Comparison of ENCODE assay signal across 12 cellular contexts in genomic region chr20:34216382-34216742, GRCh38. TPM values are rescaled to one million over a fixed set of nuclear protein-coding genes. Genes with fewer than 3 reads are reported as not detected.
DNase-seq lines count a peak whose midpoint lies in the region; ATAC-seq, FAIRE-seq and TF ChIP-seq lines count a peak whose summit lies in the region.
"Had no signal": no experiment of that assay in that cellular context is flagged by ENCODE, and none has a peak within 500 bp of the region (broad histone marks: within the 10 kb centered on the region; RNA-seq: fewer than 3 reads in every experiment).

No MANE protein-coding gene starts in this region.

- no peaks in the 10 kb centered on the region for H3K4me1 ChIP-seq in GM23338 (ENCODE audit: insufficient read depth)
- peaks cover 0 to 9% (median 6%) of the 10 kb centered on the region in 3 donors for H3K4me1 ChIP-seq in skeletal muscle tissue (ENCODE audit: control insufficient read depth in 3 of 3, insufficient read depth in 3 of 3, low read length in 3 of 3)

- H3K36me3 ChIP-seq in GM23338 (ENCODE audit: insufficient read depth) (0 out of 2 replicates have a peak, but pooled peaks cover 4% of the 10 kb centered on the region), skeletal muscle tissue (ENCODE audit: control insufficient read depth in 3 of 3, insufficient read depth in 3 of 3, low read length in 3 of 3) (no peaks in the 10 kb centered on the region)

- peak overlapping the region; percentile 54 to 81 (median 79) for H3K9ac ChIP-seq in skeletal muscle tissue (ENCODE audit: low read depth in 1 of 3, low read length in 3 of 3)

- H2AFZ ChIP-seq in GM23338: peak overlapping the region; percentile 77

- peaks cover 5% of the 10 kb centered on the region; the same call in 1 of the 2 replicates for H3F3A ChIP-seq in GM23338 (replicated peaks; ENCODE audit: low read depth)

- ATAC-seq in GM23338 (no peak), T-helper 17 cell (no peak)

- H3K27ac ChIP-seq in GM23338 (ENCODE audit: low read depth) (no peak overlapping the region), skeletal muscle tissue (ENCODE audit: low read depth, low read length) (peak overlapping the region; percentile 82)
- H3K27ac ChIP-seq: SK-N-MC had no signal

- H3K4me3 Mint-ChIP-seq in GM23338 (no peak overlapping the region; the same call in none of the 3 replicates), T-helper 17 cell (peak overlapping the region; percentile 61)

- H3K79me2 ChIP-seq in GM23338 (replicated peaks; ENCODE audit: insufficient read depth): no peaks in the 10 kb centered on the region

- no peak for FAIRE-seq in D721Med (lab: Jason Lieb, UNC)
- FAIRE-seq: GM12878 had no signal

- H3K9me3 ChIP-seq in T-helper 17 cell (ENCODE audit: control insufficient read depth, low read length, poor library complexity, severe bottlenecking) (peaks cover 4% of the 10 kb centered on the region), skeletal muscle tissue (ENCODE audit: control insufficient read depth in 3 of 3, low read length in 3 of 3) (no peaks in the 10 kb centered on the region)

- H3K36me3 Mint-ChIP-seq in GM23338 (ENCODE audit: low read depth) (peaks cover 2% of the 10 kb centered on the region; the same call in 1 of the 3 replicates), T-helper 17 cell (ENCODE audit: low read depth) (peaks cover under 1% of the 10 kb centered on the region)

- H3K27ac Mint-ChIP-seq in GM23338: no peak overlapping the region
- H3K27ac Mint-ChIP-seq in T-helper 17 cell: no peak overlapping the region

- H3K4me1 Mint-ChIP-seq in GM23338: peaks cover 2% of the 10 kb centered on the region; the same call in 1 of the 3 replicates
- peaks cover 3% of the 10 kb centered on the region for H3K4me1 Mint-ChIP-seq in T-helper 17 cell

- H3K4me2 ChIP-seq in GM23338: peak overlapping the region; percentile 76

- no peaks in the 10 kb centered on the region for H3K9me2 ChIP-seq in GM23338 (ENCODE audit: insufficient read depth)

- H3K27me3 Mint-ChIP-seq in GM23338 (ENCODE audit: insufficient read depth, low read depth, poor library complexity) (peaks cover 6% of the 10 kb centered on the region), T-helper 17 cell (peaks cover 44% of the 10 kb centered on the region)

- DNase-seq in GM23338 (ENCODE audit: low spot score) (no peak), T-helper 17 cell (no peak), fibroblast of villous mesenchyme (ENCODE audit: low read depth) (no peak), D721Med (ENCODE audit: insufficient read length, low spot score) (no peak), medulla oblongata (ENCODE audit: extremely low spot score) (no peak), NCI-H345 treated with DMSO at 0.1 percent for 48 hours (lab: John Stamatoyannopoulos, UW; ENCODE audit: unreplicated experiment) (no peak)
- no peak for DNase-seq in stimulated activated CD4-positive, alpha-beta T cell treated with anti-CD3 and anti-CD28 coated beads, Interleukin-4, amount 100 ng/mL, for 4 hours

- H3K27me3 ChIP-seq in GM23338 (ENCODE audit: insufficient read depth): peaks cover 33% of the 10 kb centered on the region
- no peaks in the 10 kb centered on the region for H3K27me3 ChIP-seq in skeletal muscle tissue (ENCODE audit: control insufficient read depth in 3 of 3, insufficient read depth in 3 of 3, low read length in 3 of 3)

- TF ChIP-seq CTCF in GM23338 (conservative IDR thresholded peaks at IDR 0.05; ENCODE audit: low read depth in 2 of 2) (no peak), fibroblast of villous mesenchyme (IDR thresholded peaks at IDR 0.05; ENCODE audit: insufficient read depth, low read depth, low read length) (no peak), D721Med (IDR thresholded peaks at IDR 0.05; ENCODE audit: insufficient read depth, missing control alignments) (no peak)

- H3K9me3 Mint-ChIP-seq in GM23338: peaks cover 7% of the 10 kb centered on the region; the same call in 2 of the 3 replicates

- H3K4me3 ChIP-seq in GM23338 (peak overlapping the region; percentile 48), fibroblast of villous mesenchyme (ENCODE audit: low read depth, low read length) (peak overlapping the region; percentile 67), skeletal muscle tissue (ENCODE audit: low read length in 3 of 3) (peak overlapping the region; percentile 38 to 69 (median 68))
- H3K4me3 ChIP-seq: GM12878, SK-N-MC had no signal

- no peaks in the 10 kb centered on the region for H4K20me1 ChIP-seq in GM23338 (replicated peaks; ENCODE audit: insufficient read depth)

TF ChIP-seq in GM23338, 12 proteins besides CTCF, POLR2A, EP300 and RAD21 (continues in another document):
- TF ChIP-seq JUNB (IDR thresholded peaks at IDR 0.05; ENCODE audit: unreplicated experiment) (no peak), EZH2phosphoT487 (IDR thresholded peaks at IDR 0.05; ENCODE audit: unreplicated experiment) (no peak), ZNF331 (CRISPR knock-in tag; IDR thresholded peaks at IDR 0.05; ENCODE audit: low read depth) (no peak)
- TF ChIP-seq, protein P1, sequence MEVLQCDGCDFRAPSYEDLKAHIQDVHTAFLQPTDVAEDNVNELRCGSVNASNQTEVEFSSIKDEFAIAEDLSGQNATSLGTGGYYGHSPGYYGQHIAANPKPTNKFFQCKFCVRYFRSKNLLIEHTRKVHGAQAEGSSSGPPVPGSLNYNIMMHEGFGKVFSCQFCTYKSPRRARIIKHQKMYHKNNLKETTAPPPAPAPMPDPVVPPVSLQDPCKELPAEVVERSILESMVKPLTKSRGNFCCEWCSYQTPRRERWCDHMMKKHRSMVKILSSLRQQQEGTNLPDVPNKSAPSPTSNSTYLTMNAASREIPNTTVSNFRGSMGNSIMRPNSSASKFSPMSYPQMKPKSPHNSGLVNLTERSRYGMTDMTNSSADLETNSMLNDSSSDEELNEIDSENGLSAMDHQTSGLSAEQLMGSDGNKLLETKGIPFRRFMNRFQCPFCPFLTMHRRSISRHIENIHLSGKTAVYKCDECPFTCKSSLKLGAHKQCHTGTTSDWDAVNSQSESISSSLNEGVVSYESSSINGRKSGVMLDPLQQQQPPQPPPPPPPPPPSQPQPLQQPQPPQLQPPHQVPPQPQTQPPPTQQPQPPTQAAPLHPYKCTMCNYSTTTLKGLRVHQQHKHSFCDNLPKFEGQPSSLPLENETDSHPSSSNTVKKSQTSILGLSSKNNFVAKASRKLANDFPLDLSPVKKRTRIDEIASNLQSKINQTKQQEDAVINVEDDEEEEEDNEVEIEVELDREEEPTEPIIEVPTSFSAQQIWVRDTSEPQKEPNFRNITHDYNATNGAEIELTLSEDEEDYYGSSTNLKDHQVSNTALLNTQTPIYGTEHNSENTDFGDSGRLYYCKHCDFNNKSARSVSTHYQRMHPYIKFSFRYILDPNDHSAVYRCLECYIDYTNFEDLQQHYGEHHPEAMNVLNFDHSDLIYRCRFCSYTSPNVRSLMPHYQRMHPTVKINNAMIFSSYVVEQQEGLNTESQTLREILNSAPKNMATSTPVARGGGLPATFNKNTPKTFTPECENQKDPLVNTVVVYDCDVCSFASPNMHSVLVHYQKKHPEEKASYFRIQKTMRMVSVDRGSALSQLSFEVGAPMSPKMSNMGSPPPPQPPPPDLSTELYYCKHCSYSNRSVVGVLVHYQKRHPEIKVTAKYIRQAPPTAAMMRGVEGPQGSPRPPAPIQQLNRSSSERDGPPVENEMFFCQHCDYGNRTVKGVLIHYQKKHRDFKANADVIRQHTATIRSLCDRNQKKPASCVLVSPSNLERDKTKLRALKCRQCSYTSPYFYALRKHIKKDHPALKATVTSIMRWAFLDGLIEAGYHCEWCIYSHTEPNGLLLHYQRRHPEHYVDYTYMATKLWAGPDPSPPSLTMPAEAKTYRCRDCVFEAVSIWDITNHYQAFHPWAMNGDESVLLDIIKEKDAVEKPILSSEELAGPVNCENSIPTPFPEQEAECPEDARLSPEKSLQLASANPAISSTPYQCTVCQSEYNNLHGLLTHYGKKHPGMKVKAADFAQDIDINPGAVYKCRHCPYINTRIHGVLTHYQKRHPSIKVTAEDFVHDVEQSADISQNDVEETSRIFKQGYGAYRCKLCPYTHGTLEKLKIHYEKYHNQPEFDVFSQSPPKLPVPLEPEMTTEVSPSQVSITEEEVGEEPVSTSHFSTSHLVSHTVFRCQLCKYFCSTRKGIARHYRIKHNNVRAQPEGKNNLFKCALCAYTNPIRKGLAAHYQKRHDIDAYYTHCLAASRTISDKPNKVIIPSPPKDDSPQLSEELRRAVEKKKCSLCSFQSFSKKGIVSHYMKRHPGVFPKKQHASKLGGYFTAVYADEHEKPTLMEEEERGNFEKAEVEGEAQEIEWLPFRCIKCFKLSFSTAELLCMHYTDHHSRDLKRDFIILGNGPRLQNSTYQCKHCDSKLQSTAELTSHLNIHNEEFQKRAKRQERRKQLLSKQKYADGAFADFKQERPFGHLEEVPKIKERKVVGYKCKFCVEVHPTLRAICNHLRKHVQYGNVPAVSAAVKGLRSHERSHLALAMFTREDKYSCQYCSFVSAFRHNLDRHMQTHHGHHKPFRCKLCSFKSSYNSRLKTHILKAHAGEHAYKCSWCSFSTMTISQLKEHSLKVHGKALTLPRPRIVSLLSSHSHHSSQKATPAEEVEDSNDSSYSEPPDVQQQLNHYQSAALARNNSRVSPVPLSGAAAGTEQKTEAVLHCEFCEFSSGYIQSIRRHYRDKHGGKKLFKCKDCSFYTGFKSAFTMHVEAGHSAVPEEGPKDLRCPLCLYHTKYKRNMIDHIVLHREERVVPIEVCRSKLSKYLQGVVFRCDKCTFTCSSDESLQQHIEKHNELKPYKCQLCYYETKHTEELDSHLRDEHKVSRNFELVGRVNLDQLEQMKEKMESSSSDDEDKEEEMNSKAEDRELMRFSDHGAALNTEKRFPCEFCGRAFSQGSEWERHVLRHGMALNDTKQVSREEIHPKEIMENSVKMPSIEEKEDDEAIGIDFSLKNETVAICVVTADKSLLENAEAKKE (CRISPR knock-in tag; IDR thresholded peaks at IDR 0.05): no peak

RNA-seq across cellular contexts. Expression of gene ASIP, which starts 24.9 kb away (rescaled TPM):
- total RNA-seq in GM23338 (2014; rRNA removed; shearing (Covaris generic)): not detected in 2 replicates
- polyA plus RNA-seq in GM23338 (2016; fragmentation: Nextera tagmentation; extraction: Ambion mirVana): not detected in 2 replicates
- total RNA-seq in T-helper 17 cell (not detected), fibroblast of villous mesenchyme (not detected in 2 replicates), skeletal muscle tissue (1.0 TPM)
- total RNA-seq: aorta, GM12878, mesenteric fat pad had no signal
- polyA plus RNA-seq: aorta had no signal
